ENCODE assay signal across 19 cellular contexts in the genomic region with DNA sequence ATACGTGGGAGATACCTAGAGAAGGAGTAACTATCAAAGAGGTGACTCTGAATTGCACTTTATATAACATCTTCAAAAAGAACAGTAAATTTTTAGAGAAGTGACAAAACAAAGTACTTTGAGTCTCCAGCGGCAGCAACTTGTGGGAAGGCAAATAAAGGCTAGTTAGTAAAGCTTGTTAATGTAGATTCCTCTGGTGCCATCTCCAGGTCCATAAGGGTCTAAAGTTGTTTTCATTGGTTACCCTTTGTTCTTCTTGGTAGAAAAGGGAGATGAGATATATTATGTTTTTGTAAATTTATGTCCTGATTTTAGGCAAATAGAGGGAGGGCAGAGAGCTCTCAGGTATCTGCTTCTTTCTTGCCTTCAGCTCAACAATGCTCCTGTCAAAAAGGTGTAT.
DNase-seq lines count a peak whose midpoint lies in the region; ATAC-seq and TF ChIP-seq lines count a peak whose summit lies in the region.
"Had no signal": no experiment of that assay in that cellular context is flagged by ENCODE, and none has a peak within 500 bp of the region (broad histone marks: within the 10 kb centered on the region; RNA-seq: fewer than 3 reads in every experiment).

No MANE protein-coding gene starts in this region.

- no peaks in the 10 kb centered on the region for H3K9me2 ChIP-seq in SK-N-SH

- H3K9ac ChIP-seq in SK-N-SH: no peak overlapping the region
- H3K9ac ChIP-seq in OCI-LY3 (ENCODE audit: low read length): no peak overlapping the region
- H3K9ac ChIP-seq: BLaER1 had no signal

- intact Hi-C loops in activated CD4-positive, alpha-beta T cell treated with anti-CD3 and anti-CD28 coated beads for 36 hours (cut with DNase I, micrococcal nuclease): no loop called here
- intact Hi-C loops in CD4-positive, alpha-beta memory T cell (cut with micrococcal nuclease): no loop called here

- H3K79me2 ChIP-seq in SK-N-SH (ENCODE audit: insufficient read depth): no peaks in the 10 kb centered on the region
- H3K79me2 ChIP-seq in OCI-LY3 (ENCODE audit: low read length): no peaks in the 10 kb centered on the region

- no peaks in the 10 kb centered on the region for H3K36me3 ChIP-seq in SK-N-SH (replicated peaks in 1 of 2; ENCODE audit: control insufficient read depth in 1 of 2, insufficient read depth in 2 of 2, low read length in 1 of 2)
- no peaks in the 10 kb centered on the region for H3K36me3 ChIP-seq in OCI-LY3 (replicated peaks; ENCODE audit: low read depth, low read length)
- H3K36me3 ChIP-seq in CD4-positive, alpha-beta memory T cell (ENCODE audit: insufficient read depth, low read length): no peaks in the 10 kb centered on the region
- H3K36me3 ChIP-seq: BLaER1 had no signal

- peaks cover 3% of the 10 kb centered on the region for H3K36me3 Mint-ChIP-seq in activated CD4-positive, alpha-beta T cell treated with anti-CD3 and anti-CD28 coated beads for 36 hours (ENCODE audit: low read depth)
- no peaks in the 10 kb centered on the region for H3K36me3 Mint-ChIP-seq in CD4-positive, alpha-beta memory T cell
- H3K36me3 Mint-ChIP-seq: CD14-positive monocyte; CD8-positive, alpha-beta T cell had no signal

- no peak overlapping the region for H2AFZ ChIP-seq in SK-N-SH (ENCODE audit: low read depth)
- no peak overlapping the region for H2AFZ ChIP-seq in OCI-LY3 (ENCODE audit: low read depth, low read length)

- no peak overlapping the region for H3K4me3 Mint-ChIP-seq in activated CD4-positive, alpha-beta T cell treated with anti-CD3 and anti-CD28 coated beads for 36 hours
- H3K4me3 Mint-ChIP-seq in CD4-positive, alpha-beta memory T cell: no peak overlapping the region
- H3K4me3 Mint-ChIP-seq: CD14-positive monocyte; CD8-positive, alpha-beta T cell; H9 had no signal

- H3K27ac ChIP-seq in SK-N-SH (ENCODE audit: low read depth in 2 of 2, low read length in 1 of 2) (peak overlapping the region in 1 of 2 experiments; percentile 12; a peak in 1 of 4 replicates), OCI-LY3 (ENCODE audit: low read length) (no peak overlapping the region)
- no peak overlapping the region for H3K27ac ChIP-seq in CD4-positive, alpha-beta memory T cell (ENCODE audit: low read depth, low read length)
- H3K27ac ChIP-seq: 22Rv1, BLaER1, HL-60 had no signal

- CTCF ChIA-PET in SK-N-SH (lab: Yijun Ruan, JAX): interaction anchor here (0.9 to 1.9 kb wide), 2 partner anchors 18 to 208 kb away, joined by 3 to 5 read pairs; no protein-coding TSS in a partner anchor
- CTCF ChIA-PET in activated CD4-positive, alpha-beta T cell treated with anti-CD3 and anti-CD28 coated beads for 36 hours (lab: Charles Lee): no interaction called here
- CTCF ChIA-PET in CD4-positive, alpha-beta memory T cell (lab: Charles Lee; ENCODE audit: partially characterized antibody): no interaction called here

- H3K4me2 ChIP-seq in SK-N-SH: no peak overlapping the region
- H3K4me2 ChIP-seq in OCI-LY3 (ENCODE audit: low read length): no peak overlapping the region
- H3K4me2 ChIP-seq: BLaER1 had no signal

- no peak for TF ChIP-seq RAD21 in SK-N-SH (IDR thresholded peaks at IDR 0.05; ENCODE audit: low read length)

- H4K20me1 ChIP-seq in SK-N-SH (ENCODE audit: insufficient read depth) (no peaks in the 10 kb centered on the region), OCI-LY3 (ENCODE audit: insufficient read depth, low read length) (no peaks in the 10 kb centered on the region)
- H4K20me1 ChIP-seq: BLaER1 had no signal

- H3K27me3 Mint-ChIP-seq in activated CD4-positive, alpha-beta T cell treated with anti-CD3 and anti-CD28 coated beads for 36 hours: peaks cover 9% of the 10 kb centered on the region
- peaks cover 0 to 3% of the 10 kb centered on the region in 2 donors for H3K27me3 Mint-ChIP-seq in CD4-positive, alpha-beta memory T cell

- 61% methylated on average over 2 of the region's 2 CpGs for WGBS in SK-N-SH (ENCODE audit: low lambda C conversion rate)

- no peak overlapping the region for H3K27ac Mint-ChIP-seq in activated CD4-positive, alpha-beta T cell treated with anti-CD3 and anti-CD28 coated beads for 36 hours
- no peak overlapping the region for H3K27ac Mint-ChIP-seq in CD4-positive, alpha-beta memory T cell
- H3K27ac Mint-ChIP-seq: CD14-positive monocyte; CD8-positive, alpha-beta T cell; H9 had no signal

- no peak for TF ChIP-seq CTCF in SK-N-SH (IDR thresholded peaks at IDR 0.05)
- TF ChIP-seq CTCF in OCI-LY3 (IDR thresholded peaks at IDR 0.05; ENCODE audit: low read depth, low read length): peak; percentile 27; the same call in 1 of the 2 replicates
- TF ChIP-seq CTCF in epithelial cell of proximal tubule (conservative IDR thresholded peaks at IDR 0.05; ENCODE audit: low read depth, low read length): peak; percentile 29

- H3F3A ChIP-seq in SK-N-SH (replicated peaks; ENCODE audit: insufficient read depth): peaks cover 8% of the 10 kb centered on the region

- H3K4me1 ChIP-seq in SK-N-SH (ENCODE audit: control insufficient read depth in 1 of 2, insufficient read depth in 2 of 2, low read depth in 1 of 2, low read length in 1 of 2) (peaks cover 0 to 7% of the 10 kb centered on the region in 2 experiments; a peak in 2 of 4 replicates), OCI-LY3 (ENCODE audit: low read length) (no peaks in the 10 kb centered on the region)
- no peaks in the 10 kb centered on the region for H3K4me1 ChIP-seq in CD4-positive, alpha-beta memory T cell (ENCODE audit: insufficient read depth, low read length)
- H3K4me1 ChIP-seq: BLaER1 had no signal

- POLR2A ChIA-PET in SK-N-SH (lab: Yijun Ruan, JAX): no interaction called here
- POLR2A ChIA-PET in activated CD4-positive, alpha-beta T cell treated with anti-CD3 and anti-CD28 coated beads for 36 hours (lab: Charles Lee): no interaction called here
- POLR2A ChIA-PET in CD4-positive, alpha-beta memory T cell (lab: Charles Lee; ENCODE audit: partially characterized antibody): no interaction called here

- H3K4me3 ChIP-seq in SK-N-SH (ENCODE audit: low read depth in 2 of 2, low read length in 1 of 2) (no peak overlapping the region), OCI-LY3 (ENCODE audit: low read length) (no peak overlapping the region), epithelial cell of proximal tubule (ENCODE audit: low read depth, low read length) (no peak overlapping the region)
- no peak overlapping the region for H3K4me3 ChIP-seq in CD4-positive, alpha-beta memory T cell (ENCODE audit: low read length in 2 of 2)
- H3K4me3 ChIP-seq: BLaER1, K562 had no signal

- H3K4me1 Mint-ChIP-seq in activated CD4-positive, alpha-beta T cell treated with anti-CD3 and anti-CD28 coated beads for 36 hours: no peaks in the 10 kb centered on the region
- no peaks in the 10 kb centered on the region for H3K4me1 Mint-ChIP-seq in CD4-positive, alpha-beta memory T cell
- H3K4me1 Mint-ChIP-seq: CD14-positive monocyte, H9 had no signal

- H3K9me3 Mint-ChIP-seq in activated CD4-positive, alpha-beta T cell treated with anti-CD3 and anti-CD28 coated beads for 36 hours (ENCODE audit: low read depth): no peaks in the 10 kb centered on the region
- peaks cover 0 to 14% (median 3%) of the 10 kb centered on the region in 8 donors for H3K9me3 Mint-ChIP-seq in CD4-positive, alpha-beta memory T cell

- TF ChIP-seq EP300 in SK-N-SH (IDR thresholded peaks at IDR 0.05; ENCODE audit: borderline replicate concordance in 1 of 2, low read depth in 1 of 2, low read length in 1 of 2): no peak

- ATAC-seq in SK-N-SH treated with all-trans-retinoic acid at 6 μM for 48 hours: peak; percentile 54
- no peak for ATAC-seq in activated CD4-positive, alpha-beta T cell treated with anti-CD3 and anti-CD28 coated beads for 36 hours
- ATAC-seq: CD8-positive, alpha-beta T cell; K562 had no signal

- DNase-seq in SK-N-SH (no peak), epithelial cell of proximal tubule (ENCODE audit: low read depth) (no peak), renal cortical epithelial cell (ENCODE audit: low read depth) (peak; percentile 27), DMS153 (lab: John Stamatoyannopoulos, UW) (no peak)
- DNase-seq in activated CD4-positive, alpha-beta T cell treated with anti-CD3 and anti-CD28 coated beads for 36 hours: no peak
- DNase-seq in CD4-positive, alpha-beta memory T cell: no peak
- DNase-seq: Calu3; CD8-positive, alpha-beta T cell; DMS53; GF-D8; H9; IMR-90 had no signal

- no peaks in the 10 kb centered on the region for H3K9me3 ChIP-seq in SK-N-SH
- H3K9me3 ChIP-seq in OCI-LY3 (ENCODE audit: insufficient read depth, low read length): no peaks in the 10 kb centered on the region
- no peaks in the 10 kb centered on the region for H3K9me3 ChIP-seq in CD4-positive, alpha-beta memory T cell (ENCODE audit: control insufficient read depth in 1 of 2, low read length in 2 of 2)
- H3K9me3 ChIP-seq: BLaER1 had no signal

- H3K27me3 ChIP-seq in SK-N-SH (ENCODE audit: insufficient read depth): no peaks in the 10 kb centered on the region
- 0 out of 2 replicates have a peak, but pooled peaks cover 5% of the 10 kb centered on the region for H3K27me3 ChIP-seq in OCI-LY3 (ENCODE audit: low read depth, low read length)
- H3K27me3 ChIP-seq in CD4-positive, alpha-beta memory T cell (ENCODE audit: insufficient read depth, low read length): no peaks in the 10 kb centered on the region
- H3K27me3 ChIP-seq: BLaER1 had no signal

TF ChIP-seq in SK-N-SH treated with all-trans-retinoic acid at 6 μM for 48 hours, 23 proteins besides CTCF, POLR2A, EP300 and RAD21 (continues in another document):
- TF ChIP-seq CSRNP3 (CRISPR knock-in tag; IDR thresholded peaks at IDR 0.05): no peak

TF ChIP-seq in SK-N-SH, 30 proteins besides CTCF, POLR2A, EP300 and RAD21 (continues in another document):
- no peak for TF ChIP-seq FOXJ3 (CRISPR knock-in tag; IDR thresholded peaks at IDR 0.05)
